Comparison of ENCODE assay signal across 1 cellular context in genomic region chr12:56221757-56222530, GRCh38.
A peak's percentile ranks its signal among the peaks of the same experiment; 100 is the strongest.
TF ChIP-seq lines count a peak whose summit lies in the region.

Gene RNF41 (minus strand): TSS chr12:56221922. CDS start chr12:56214047, 7,875 bp downstream.

TF ChIP-seq in GM12878, 131 proteins besides CTCF, POLR2A, EP300 and RAD21 (continued from another document and continues in another):
- TF ChIP-seq, protein P1, sequence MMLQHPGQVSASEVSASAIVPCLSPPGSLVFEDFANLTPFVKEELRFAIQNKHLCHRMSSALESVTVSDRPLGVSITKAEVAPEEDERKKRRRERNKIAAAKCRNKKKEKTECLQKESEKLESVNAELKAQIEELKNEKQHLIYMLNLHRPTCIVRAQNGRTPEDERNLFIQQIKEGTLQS (IDR thresholded peaks at IDR 0.05; ENCODE audit: borderline replicate concordance, extremely low read depth, low read depth, low read length), result no peak
- TF ChIP-seq CREB1 (IDR thresholded peaks at IDR 0.05; ENCODE audit: low read depth) (peak; percentile 93), ZNF592 (IDR thresholded peaks at IDR 0.05) (no peak), PBX3 (IDR thresholded peaks at IDR 0.05; ENCODE audit: insufficient replicate concordance, low read depth, low read length) (no peak), RB1 (IDR thresholded peaks at IDR 0.05; ENCODE audit: borderline replicate concordance) (no peak), FOXK2 (IDR thresholded peaks at IDR 0.05) (no peak), PML (IDR thresholded peaks at IDR 0.05; ENCODE audit: low read length) (peak; percentile 72; the same call in 1 of the 2 replicates), EGR1 (IDR thresholded peaks at IDR 0.05; ENCODE audit: borderline replicate concordance in 1 of 2, low read depth in 2 of 2, low read length in 2 of 2) (0 out of 3 replicates have a peak, but pooled peaks of 1 of the 2 experiments have one; percentile 30), HDAC6 (IDR thresholded peaks at IDR 0.05; ENCODE audit: unreplicated experiment) (no peak), ATF7 (IDR thresholded peaks at IDR 0.05; ENCODE audit: low read depth) (no peak), RUNX3 (IDR thresholded peaks at IDR 0.05; ENCODE audit: low read length) (peak; percentile 60), BACH1 (IDR thresholded peaks at IDR 0.05; ENCODE audit: borderline replicate concordance) (no peak; the same call in 1 of the 2 replicates), STAT1 (conservative IDR thresholded peaks at IDR 0.05) (no peak), TCF7 (IDR thresholded peaks at IDR 0.05; ENCODE audit: borderline replicate concordance) (no peak), ZNF622 (IDR thresholded peaks at IDR 0.05) (no peak), BHLHE40 (IDR thresholded peaks at IDR 0.05; ENCODE audit: borderline replicate concordance in 1 of 2, low read depth in 2 of 2, low read length in 1 of 2) (peak; percentile 22 to 48; a peak in 2 of 4 replicates), ZBTB33 (IDR thresholded peaks at IDR 0.05) (no peak), MLLT1 (IDR thresholded peaks at IDR 0.05) (peak; percentile 70; the same call in 1 of the 2 replicates), LARP7 (IDR thresholded peaks at IDR 0.05) (no peak), NFIC (IDR thresholded peaks at IDR 0.05; ENCODE audit: low read depth, low read length) (no peak), TARDBP (IDR thresholded peaks at IDR 0.05; ENCODE audit: borderline replicate concordance) (no peak), ELK1 (IDR thresholded peaks at IDR 0.05; ENCODE audit: low read depth, low read length) (no peak), MXI1 (IDR thresholded peaks at IDR 0.05; ENCODE audit: low read depth, low read length) (no peak), SMAD5 (IDR thresholded peaks at IDR 0.05; ENCODE audit: low read depth) (peak; percentile 94), SREBF2 (IDR thresholded peaks at IDR 0.05; ENCODE audit: low read length) (no peak), GATAD2B (conservative IDR thresholded peaks at IDR 0.05; ENCODE audit: low read depth) (0 out of 2 replicates have a peak, but pooled peaks have one; percentile 49), SMARCA5 (IDR thresholded peaks at IDR 0.05) (peak; percentile 36; the same call in 1 of the 2 replicates), WRNIP1 (IDR thresholded peaks at IDR 0.05; ENCODE audit: borderline replicate concordance, low read depth, low read length) (no peak), SIN3A (IDR thresholded peaks at IDR 0.05; ENCODE audit: low read depth, low read length) (0 out of 2 replicates have a peak, but pooled peaks have one; percentile 35), SKIL (IDR thresholded peaks at IDR 0.05; ENCODE audit: low read depth, poor library complexity, severe bottlenecking) (no peak), SPI1 (IDR thresholded peaks at IDR 0.05; ENCODE audit: borderline replicate concordance, insufficient read depth, low read depth, low read length) (0 out of 2 replicates have a peak, but pooled peaks have one; percentile 16), NR2F1 (conservative IDR thresholded peaks at IDR 0.05) (no peak; the same call in 1 of the 2 replicates), CEBPB (IDR thresholded peaks at IDR 0.05; ENCODE audit: borderline replicate concordance in 1 of 2, low read depth in 2 of 2, low read length in 2 of 2) (no peak), MTA3 (IDR thresholded peaks at IDR 0.05; ENCODE audit: borderline replicate concordance, low read length) (no peak), TCF12 (IDR thresholded peaks at IDR 0.05; ENCODE audit: low read depth, low read length) (no peak), DPF2 (IDR thresholded peaks at IDR 0.05) (0 out of 2 replicates have a peak, but pooled peaks have one; percentile 7), EZH2 (IDR thresholded peaks at IDR 0.05; ENCODE audit: borderline replicate concordance, control insufficient read depth, low read depth, low read length) (no peak), KDM1A (IDR thresholded peaks at IDR 0.05; ENCODE audit: borderline replicate concordance) (no peak)
- TF ChIP-seq, protein P2, sequence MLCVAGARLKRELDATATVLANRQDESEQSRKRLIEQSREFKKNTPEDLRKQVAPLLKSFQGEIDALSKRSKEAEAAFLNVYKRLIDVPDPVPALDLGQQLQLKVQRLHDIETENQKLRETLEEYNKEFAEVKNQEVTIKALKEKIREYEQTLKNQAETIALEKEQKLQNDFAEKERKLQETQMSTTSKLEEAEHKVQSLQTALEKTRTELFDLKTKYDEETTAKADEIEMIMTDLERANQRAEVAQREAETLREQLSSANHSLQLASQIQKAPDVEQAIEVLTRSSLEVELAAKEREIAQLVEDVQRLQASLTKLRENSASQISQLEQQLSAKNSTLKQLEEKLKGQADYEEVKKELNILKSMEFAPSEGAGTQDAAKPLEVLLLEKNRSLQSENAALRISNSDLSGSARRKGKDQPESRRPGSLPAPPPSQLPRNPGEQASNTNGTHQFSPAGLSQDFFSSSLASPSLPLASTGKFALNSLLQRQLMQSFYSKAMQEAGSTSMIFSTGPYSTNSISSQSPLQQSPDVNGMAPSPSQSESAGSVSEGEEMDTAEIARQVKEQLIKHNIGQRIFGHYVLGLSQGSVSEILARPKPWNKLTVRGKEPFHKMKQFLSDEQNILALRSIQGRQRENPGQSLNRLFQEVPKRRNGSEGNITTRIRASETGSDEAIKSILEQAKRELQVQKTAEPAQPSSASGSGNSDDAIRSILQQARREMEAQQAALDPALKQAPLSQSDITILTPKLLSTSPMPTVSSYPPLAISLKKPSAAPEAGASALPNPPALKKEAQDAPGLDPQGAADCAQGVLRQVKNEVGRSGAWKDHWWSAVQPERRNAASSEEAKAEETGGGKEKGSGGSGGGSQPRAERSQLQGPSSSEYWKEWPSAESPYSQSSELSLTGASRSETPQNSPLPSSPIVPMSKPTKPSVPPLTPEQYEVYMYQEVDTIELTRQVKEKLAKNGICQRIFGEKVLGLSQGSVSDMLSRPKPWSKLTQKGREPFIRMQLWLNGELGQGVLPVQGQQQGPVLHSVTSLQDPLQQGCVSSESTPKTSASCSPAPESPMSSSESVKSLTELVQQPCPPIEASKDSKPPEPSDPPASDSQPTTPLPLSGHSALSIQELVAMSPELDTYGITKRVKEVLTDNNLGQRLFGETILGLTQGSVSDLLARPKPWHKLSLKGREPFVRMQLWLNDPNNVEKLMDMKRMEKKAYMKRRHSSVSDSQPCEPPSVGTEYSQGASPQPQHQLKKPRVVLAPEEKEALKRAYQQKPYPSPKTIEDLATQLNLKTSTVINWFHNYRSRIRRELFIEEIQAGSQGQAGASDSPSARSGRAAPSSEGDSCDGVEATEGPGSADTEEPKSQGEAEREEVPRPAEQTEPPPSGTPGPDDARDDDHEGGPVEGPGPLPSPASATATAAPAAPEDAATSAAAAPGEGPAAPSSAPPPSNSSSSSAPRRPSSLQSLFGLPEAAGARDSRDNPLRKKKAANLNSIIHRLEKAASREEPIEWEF (IDR thresholded peaks at IDR 0.05; ENCODE audit: insufficient replicate concordance, low read depth, low read length), result no peak
- TF ChIP-seq, protein P3, sequence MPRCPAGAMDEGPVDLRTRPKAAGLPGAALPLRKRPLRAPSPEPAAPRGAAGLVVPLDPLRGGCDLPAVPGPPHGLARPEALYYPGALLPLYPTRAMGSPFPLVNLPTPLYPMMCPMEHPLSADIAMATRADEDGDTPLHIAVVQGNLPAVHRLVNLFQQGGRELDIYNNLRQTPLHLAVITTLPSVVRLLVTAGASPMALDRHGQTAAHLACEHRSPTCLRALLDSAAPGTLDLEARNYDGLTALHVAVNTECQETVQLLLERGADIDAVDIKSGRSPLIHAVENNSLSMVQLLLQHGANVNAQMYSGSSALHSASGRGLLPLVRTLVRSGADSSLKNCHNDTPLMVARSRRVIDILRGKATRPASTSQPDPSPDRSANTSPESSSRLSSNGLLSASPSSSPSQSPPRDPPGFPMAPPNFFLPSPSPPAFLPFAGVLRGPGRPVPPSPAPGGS (IDR thresholded peaks at IDR 0.05; ENCODE audit: borderline replicate concordance, insufficient read depth, low read depth, low read length, poor library complexity, severe bottlenecking), result no peak
